8 cellular contexts compared by ENCODE assay signal in the genomic region with DNA sequence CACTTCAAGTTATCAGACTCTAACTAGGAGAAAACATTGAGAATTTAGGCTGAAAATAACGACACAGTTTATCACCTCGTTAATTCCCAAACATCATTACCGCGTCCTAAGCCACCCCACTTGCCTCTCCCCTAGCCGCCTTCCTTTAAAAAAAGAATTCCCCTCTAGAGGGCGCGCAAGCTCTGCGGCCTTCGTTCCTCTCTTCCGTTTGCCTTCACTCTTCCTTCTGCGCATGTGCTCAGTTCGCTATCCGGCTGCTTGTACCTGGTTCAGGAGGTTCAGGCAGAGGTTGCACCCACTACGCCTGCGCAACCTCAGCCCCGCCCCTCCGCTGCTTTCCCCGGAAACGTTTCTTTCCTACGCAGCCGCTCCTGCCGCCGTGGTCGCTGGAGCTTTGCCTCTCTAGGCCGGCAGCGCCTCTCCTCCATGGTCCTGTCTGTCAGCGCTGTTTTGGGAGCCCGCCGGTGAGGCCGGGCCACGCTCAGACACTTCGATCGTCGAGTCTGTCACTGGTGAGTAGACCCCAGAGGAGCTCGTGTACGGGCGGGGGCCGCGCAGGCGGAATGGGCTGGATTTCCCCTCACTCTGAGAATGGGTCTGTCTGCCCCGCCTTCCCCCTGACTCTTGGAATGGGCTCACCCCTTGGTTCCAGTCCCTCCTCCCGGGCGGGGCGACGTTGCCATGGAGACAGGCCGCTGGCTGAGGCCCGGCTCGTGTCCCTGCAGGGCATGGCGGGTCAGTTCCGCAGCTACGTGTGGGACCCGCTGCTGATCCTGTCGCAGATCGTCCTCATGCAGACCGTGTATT. TPM values are rescaled to one million over a fixed set of nuclear protein-coding genes. Genes with fewer than 3 reads are reported as not detected.
DNase-seq lines count a peak whose midpoint lies in the region; ATAC-seq, FAIRE-seq and TF ChIP-seq lines count a peak whose summit lies in the region.

A gene (plus strand): TSS at position 353 of the 807 bp plus-strand sequence. CDS start 376 bp downstream, at position 729.

- no peaks in the 10 kb centered on the region for H3K4me1 ChIP-seq in BE2C
- H3K4me1 ChIP-seq in keratinocyte (ENCODE audit: control insufficient read depth, extremely low read depth, insufficient read depth, low read length), result peaks cover 32% of the 10 kb centered on the region

- TF ChIP-seq POLR2A in GM19193 (IDR thresholded peaks at IDR 0.05; ENCODE audit: extremely low read depth, insufficient read depth, insufficient read length), result peak; percentile 95

- peak within 1 kb of the TSS; percentile 95 for H3K9ac ChIP-seq in keratinocyte (ENCODE audit: control insufficient read depth, extremely low read depth, insufficient read depth, low read length)

- DNase-seq in BE2C (peak; percentile 99), NCI-H510A (lab: John Stamatoyannopoulos, UW) (peak; percentile 81), cerebellum (ENCODE audit: low spot score) (peak; percentile 97), keratinocyte (ENCODE audit: low read depth, low spot score) (peak; percentile 95)
- DNase-seq in activated CD4-positive, alpha-beta T cell treated with anti-CD3 and anti-CD28 coated beads for 1 hour, result peak; percentile 97
- DNase-seq in stimulated activated CD4-positive, alpha-beta T cell treated with anti-CD3 and anti-CD28 coated beads, Interleukin-15, amount 100 ng/mL, for 1 hour (ENCODE audit: low read depth in 1 of 2, low spot score in 1 of 2), result peak; percentile 97 to 98

- H3K27me3 ChIP-seq in BE2C (no peaks in the 10 kb centered on the region), keratinocyte (ENCODE audit: control insufficient read depth, extremely low read depth, insufficient read depth, low read length) (no peaks in the 10 kb centered on the region)

- H4K20me1 ChIP-seq in keratinocyte (ENCODE audit: control insufficient read depth, extremely low read depth, insufficient read depth, low read length), result no peaks in the 10 kb centered on the region

- H3K9me1 ChIP-seq in keratinocyte (ENCODE audit: control insufficient read depth, extremely low read depth, insufficient read depth, low read length), result no peaks in the 10 kb centered on the region

- peak within 1 kb of the TSS; percentile 91 for H2AFZ ChIP-seq in keratinocyte (ENCODE audit: control insufficient read depth, low read length)

- peak; percentile 86 for TF ChIP-seq CTCF in BE2C (IDR thresholded peaks at IDR 0.05; ENCODE audit: low read depth, low read length)
- TF ChIP-seq CTCF in keratinocyte (optimal IDR thresholded peaks at IDR 0.05 in 1 of 3, IDR thresholded peaks at IDR 0.05 in 1 of 3, conservative IDR thresholded peaks at IDR 0.05 in 1 of 3; ENCODE audit: extremely low read depth in 1 of 3, insufficient read depth in 2 of 3, low read length in 3 of 3), result peak; percentile 81 to 93 (median 93)

- peaks cover 19% of the 10 kb centered on the region for H3K79me2 ChIP-seq in keratinocyte (ENCODE audit: control insufficient read depth, insufficient read depth, low read length)

- no peaks in the 10 kb centered on the region for H3K9me3 ChIP-seq in BE2C
- H3K9me3 ChIP-seq in keratinocyte (ENCODE audit: control insufficient read depth, low read depth, low read length), result no peaks in the 10 kb centered on the region

- H3K27ac ChIP-seq in keratinocyte (ENCODE audit: control insufficient read depth, insufficient read depth, low read length), result peak within 1 kb of the TSS; percentile 97

- peak; percentile 46 for FAIRE-seq in keratinocyte (lab: Jason Lieb, UNC)

- dilution Hi-C loops in keratinocyte (cut with MboI; ENCODE audit: extremely low pct_ligation_motif_present, low sequenced_read_pairs), result no loop called here

- peak; percentile 83 for ATAC-seq in HG03439 (IDR thresholded peaks at IDR 0.05; ENCODE audit: unreplicated experiment)

- peak within 1 kb of the TSS; percentile 90 for H3K4me2 ChIP-seq in keratinocyte (ENCODE audit: control insufficient read depth, extremely low read depth, insufficient read depth, low read depth, low read length)

- peak within 1 kb of the TSS; percentile 85 for H3K4me3 ChIP-seq in BE2C (ENCODE audit: low read depth, low read length)
- H3K4me3 ChIP-seq in keratinocyte (ENCODE audit: control insufficient read depth in 2 of 3, extremely low read depth in 1 of 3, insufficient read depth in 2 of 3, low read depth in 1 of 3, low read length in 3 of 3), result peak within 1 kb of the TSS; percentile 85

- H3K36me3 ChIP-seq in BE2C, result peaks cover 5% of the 10 kb centered on the region; the same call in 1 of the 2 replicates
- peaks cover 8 to 23% of the 10 kb centered on the region in 2 experiments for H3K36me3 ChIP-seq in keratinocyte (ENCODE audit: control insufficient read depth in 2 of 2, extremely low read depth in 1 of 2, insufficient read depth in 2 of 2, low read length in 2 of 2)

RNA-seq across cellular contexts. Expression of the gene that starts here (rescaled TPM):
- 39.5 TPM for polyA plus RNA-seq in BE2C (2012; ENCODE audit: insufficient read depth, insufficient read length, low read depth)
- total RNA-seq in cerebellum, result 26.8 TPM
- 16.8 to 29.8 TPM (median 22.0 TPM) in 3 replicates for polyA plus RNA-seq in keratinocyte
- 2.4 TPM for polyA plus RNA-seq in keratinocyte (2011; ENCODE audit: low read depth)
- polyA plus RNA-seq in keratinocyte (2011; cell fraction: cytosol; rRNA removed), result 18.0 and 21.4 TPM in 2 replicates
- 17.8 and 20.3 TPM in 2 replicates for polyA plus RNA-seq in keratinocyte (2011; cell fraction: nucleus; rRNA removed)
- 13.0 and 16.6 TPM in 2 replicates for polyA plus RNA-seq in keratinocyte (2012; ENCODE audit: low replicate concordance)
- 41.4 to 75.8 TPM (median 52.7 TPM) in 3 replicates for polyA minus RNA-seq in keratinocyte
- 55.8 TPM for polyA minus RNA-seq in keratinocyte (2011; cell fraction: cytosol; rRNA and poly(A)+ RNA removed)
- 14.1 and 18.9 TPM in 2 replicates for polyA minus RNA-seq in keratinocyte (2011; cell fraction: nucleus; rRNA and poly(A)+ RNA removed)

Comparison
In these comparisons a context has a peak if more than half of its experiments do, and no peak if none do; other contexts are left out.
1. Peak in every context shown above with its lines: DNase-seq, ATAC-seq, H3K4me3 ChIP-seq and H3K27ac ChIP-seq.